In the genomic region with DNA sequence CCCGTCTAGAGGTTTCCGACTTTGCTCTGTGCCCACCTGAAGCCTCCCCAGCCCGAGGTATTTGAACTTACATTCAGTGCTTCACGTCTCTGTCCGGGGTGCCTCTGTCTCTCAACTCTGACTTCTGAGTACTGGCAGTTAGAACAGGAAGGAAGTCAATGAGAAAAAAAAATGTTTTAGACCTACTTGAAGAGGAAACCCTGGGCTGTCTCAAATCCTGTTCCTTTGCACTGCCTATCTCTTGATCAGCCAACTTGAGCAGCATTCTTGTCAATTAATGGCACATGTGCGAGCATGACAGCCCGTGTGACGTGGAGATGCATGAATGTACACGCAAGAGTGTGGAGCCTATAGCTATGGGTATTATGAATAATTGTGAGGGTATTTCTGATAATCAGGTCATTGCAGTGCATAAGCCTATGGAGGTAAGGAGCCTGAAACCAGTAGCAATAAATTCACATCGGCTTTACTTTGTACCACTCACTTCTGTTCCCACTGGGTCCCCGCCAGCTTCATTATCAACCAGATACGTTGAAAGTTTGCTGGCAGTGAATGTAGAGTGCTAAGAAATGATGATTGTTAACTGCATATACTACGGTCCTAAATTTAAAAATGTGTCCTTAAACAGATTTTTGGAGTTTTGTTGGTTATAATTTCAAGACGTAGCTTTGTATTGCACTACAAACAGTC, we compare ENCODE assay signal across 8 cellular contexts. TPM values are rescaled to one million over a fixed set of nuclear protein-coding genes. Genes with fewer than 3 reads are reported as not detected.
A peak's percentile ranks its signal among the peaks of the same experiment; 100 is the strongest.
DNase-seq lines count a peak whose midpoint lies in the region; ATAC-seq and TF ChIP-seq lines count a peak whose summit lies in the region.

Gene ARHGDIB (minus strand): TSS at position 136 of the 690 bp plus-strand sequence. CDS start 10,889 bp downstream, outside the sequence.

- H3K27me3 ChIP-seq in hepatocyte, result no peaks in the 10 kb centered on the region

- H2AFZ ChIP-seq in hepatocyte, result no peak within 1 kb of the TSS

- peak within 1 kb of the TSS; percentile 6 for H3K27ac ChIP-seq in hepatocyte

- no peak for TF ChIP-seq CTCF in hepatocyte (IDR thresholded peaks at IDR 0.05; ENCODE audit: poor library complexity)

- no peaks in the 10 kb centered on the region for H3K9me2 ChIP-seq in hepatocyte (replicated peaks; ENCODE audit: insufficient read depth)

- no peaks in the 10 kb centered on the region for H3K4me1 ChIP-seq in hepatocyte (ENCODE audit: insufficient read depth)

- H3K4me2 ChIP-seq in hepatocyte, result peak within 1 kb of the TSS; percentile 10

- DNase-seq in RPMI7951 (ENCODE audit: low read depth), result peak; percentile 61
- peak; percentile 92 for DNase-seq in activated naive CD4-positive, alpha-beta T cell treated with anti-CD3 and anti-CD28 coated beads, Interleukin-2, amount 10 ng/mL, durations not matched to agents 7 days and 5 days
- DNase-seq in hepatocyte (ENCODE audit: low spot score), result no peak
- peak; percentile 63 for DNase-seq in stimulated activated CD8-positive, alpha-beta memory T cell treated with anti-CD3 and anti-CD28 coated beads, Interleukin-12 subunit alpha, Interleukin-12 subunit beta, amount 100 ng/mL, for 1 hour (ENCODE audit: low read depth)
- DNase-seq in NCI-H524 (lab: John Stamatoyannopoulos, UW), result no peak
- DNase-seq in COR-L47 (lab: John Stamatoyannopoulos, UW), result no peak

- no peaks in the 10 kb centered on the region for H3K27me3 Mint-ChIP-seq in activated naive CD4-positive, alpha-beta T cell treated with anti-CD3 and anti-CD28 coated beads, Interleukin-2, amount 10 ng/mL, durations not matched to agents 7 days and 5 days

- no peaks in the 10 kb centered on the region for H4K20me1 ChIP-seq in hepatocyte (ENCODE audit: insufficient read depth, poor library complexity, severe bottlenecking)

- H3K4me1 Mint-ChIP-seq in activated naive CD4-positive, alpha-beta T cell treated with anti-CD3 and anti-CD28 coated beads, Interleukin-2, amount 10 ng/mL, durations not matched to agents 7 days and 5 days, result peaks cover 46% of the 10 kb centered on the region

- no peaks in the 10 kb centered on the region for H3K9me3 ChIP-seq in hepatocyte (ENCODE audit: low read depth)

- CTCF ChIA-PET in activated naive CD4-positive, alpha-beta T cell treated with anti-CD3 and anti-CD28 coated beads, Interleukin-2, amount 10 ng/mL, durations not matched to agents 7 days and 5 days (lab: Charles Lee), result interaction anchor here (0.8 to 1.3 kb wide), 3 partner anchors 11 to 116 kb away, joined by 4 to 5 read pairs (median 5); no protein-coding TSS in a partner anchor

- no peak within 1 kb of the TSS for H3K4me3 ChIP-seq in hepatocyte

- ATAC-seq in GM18517 (IDR thresholded peaks at IDR 0.05; ENCODE audit: unreplicated experiment) (peak; percentile 75), HG02938 (IDR thresholded peaks at IDR 0.05; ENCODE audit: unreplicated experiment) (peak; percentile 68)

- H3K79me2 ChIP-seq in hepatocyte, result no peaks in the 10 kb centered on the region

- peak within 1 kb of the TSS; percentile 95 for H3K4me3 Mint-ChIP-seq in activated naive CD4-positive, alpha-beta T cell treated with anti-CD3 and anti-CD28 coated beads, Interleukin-2, amount 10 ng/mL, durations not matched to agents 7 days and 5 days

- H3K36me3 ChIP-seq in hepatocyte (replicated peaks; ENCODE audit: insufficient read depth, low read depth), result no peaks in the 10 kb centered on the region

- WGBS in hepatocyte (ENCODE audit: low lambda C conversion rate, missing lambda C conversion rate), result 81% methylated on average over 14 of the region's 14 CpGs

- no peaks in the 10 kb centered on the region for H3K9me3 Mint-ChIP-seq in activated naive CD4-positive, alpha-beta T cell treated with anti-CD3 and anti-CD28 coated beads, Interleukin-2, amount 10 ng/mL, durations not matched to agents 7 days and 5 days

- H3K36me3 Mint-ChIP-seq in activated naive CD4-positive, alpha-beta T cell treated with anti-CD3 and anti-CD28 coated beads, Interleukin-2, amount 10 ng/mL, durations not matched to agents 7 days and 5 days, result peaks cover 51% of the 10 kb centered on the region

- peak within 1 kb of the TSS; percentile 99 for H3K27ac Mint-ChIP-seq in activated naive CD4-positive, alpha-beta T cell treated with anti-CD3 and anti-CD28 coated beads, Interleukin-2, amount 10 ng/mL, durations not matched to agents 7 days and 5 days

RNA-seq across cellular contexts. Expression of gene ARHGDIB, which starts in this region (rescaled TPM):
- 128 and 175 TPM in 2 replicates for total RNA-seq in RPMI7951 (2014; rRNA removed; shearing (Covaris generic))
- 13.3 and 20.4 TPM in 2 replicates for total RNA-seq in hepatocyte
- 14.2 and 24.5 TPM in 2 replicates for polyA plus RNA-seq in hepatocyte

Comparison
In these comparisons a context has a peak if more than half of its experiments do, and no peak if none do; other contexts are left out.
1. DNase-seq: peak in RPMI7951 (single experiment), activated naive CD4-positive, alpha-beta T cell treated with anti-CD3 and anti-CD28 coated beads, Interleukin-2, amount 10 ng/mL, durations not matched to agents 7 days and 5 days (single experiment) and stimulated activated CD8-positive, alpha-beta memory T cell treated with anti-CD3 and anti-CD28 coated beads, Interleukin-12 subunit alpha, Interleukin-12 subunit beta, amount 100 ng/mL, for 1 hour (single experiment); none in hepatocyte (single experiment), NCI-H524 (0 of 2) and COR-L47 (single experiment).